Comparison of ENCODE assay signal across 8 cellular contexts in genomic region chr11:70397983-70398833, GRCh38. TPM values are rescaled to one million over a fixed set of nuclear protein-coding genes. Genes with fewer than 3 reads are reported as not detected.
DNase-seq lines count a peak whose midpoint lies in the region; FAIRE-seq and TF ChIP-seq lines count a peak whose summit lies in the region.

CTTN (plus strand) TSS chr11:70398529; CDS start chr11:70407298, 8,769 bp downstream.

- H4K20me1 ChIP-seq in H9 (ENCODE audit: control insufficient read depth, insufficient read depth, insufficient read length) (no peaks in the 10 kb centered on the region), astrocyte (ENCODE audit: insufficient read depth, low read length) (peaks cover 40% of the 10 kb centered on the region)

- H4K91ac ChIP-seq in H9 (ENCODE audit: insufficient read length, low read depth, low read length), result no peak within 1 kb of the TSS

- peaks cover 26% of the 10 kb centered on the region; the same call in 1 of the 2 replicates for H3K79me2 ChIP-seq in H9 (ENCODE audit: insufficient read depth, low read length)
- peaks cover 81% of the 10 kb centered on the region for H3K79me2 ChIP-seq in astrocyte (ENCODE audit: insufficient read depth, low read length)

- TF ChIP-seq POLR2A in prostate gland (IDR thresholded peaks at IDR 0.05), result peak; percentile 90

- H2AFZ ChIP-seq in H9 (ENCODE audit: low read length) (no peak within 1 kb of the TSS), astrocyte (ENCODE audit: low read depth, low read length) (peak within 1 kb of the TSS; percentile 83)

- H3K4me1 Mint-ChIP-seq in H9 (peaks cover 25 to 26% of the 10 kb centered on the region in 2 experiments), astrocyte (ENCODE audit: low read depth, unreplicated experiment) (peaks cover 18% of the 10 kb centered on the region)

- peaks cover 2% of the 10 kb centered on the region for H3K79me1 ChIP-seq in H9 (ENCODE audit: insufficient read depth, low read depth, low read length, poor library complexity, severe bottlenecking)

- peaks cover 4% of the 10 kb centered on the region for H3K36me3 ChIP-seq in astrocyte (ENCODE audit: insufficient read depth, low read length)
- no peaks in the 10 kb centered on the region for H3K36me3 ChIP-seq in right atrium auricular region
- H3K36me3 ChIP-seq in prostate gland, result no peaks in the 10 kb centered on the region

- no peak for FAIRE-seq in astrocyte (lab: Jason Lieb, UNC)
- no peak for FAIRE-seq in urothelium cell line (lab: Jason Lieb, UNC)

- H2AK5ac ChIP-seq in H9 (ENCODE audit: insufficient read length, low read length), result no peak within 1 kb of the TSS

- H3K4me1 ChIP-seq in H9 (ENCODE audit: insufficient read depth, low read length) (no peaks in the 10 kb centered on the region), astrocyte (ENCODE audit: insufficient read depth, low read length) (peaks cover 24% of the 10 kb centered on the region), right atrium auricular region (peaks cover 0 to 29% of the 10 kb centered on the region in 2 donors), prostate gland (replicated peaks) (no peaks in the 10 kb centered on the region)

- no peak within 1 kb of the TSS for H2BK12ac ChIP-seq in H9 (ENCODE audit: insufficient read length, low read depth, low read length)

- H3K4me2 ChIP-seq in H9 (ENCODE audit: insufficient read depth, insufficient read length, low read length) (peak within 1 kb of the TSS; percentile 89), astrocyte (ENCODE audit: low read length) (peak within 1 kb of the TSS; percentile 99)

- no CpG with 5 or more reads among the region's 93 CpGs for WGBS in H9 (ENCODE audit: extremely low coverage, insufficient read length, low lambda C conversion rate)
- under 1% methylated on average over 57 of the region's 93 CpGs for WGBS in prostate gland

- peak within 1 kb of the TSS; percentile 78 for H3K14ac ChIP-seq in H9 (ENCODE audit: insufficient read depth, low read length)

- H2BK120ac ChIP-seq in H9 (ENCODE audit: low read depth, low read length, poor library complexity, severe bottlenecking), result no peak within 1 kb of the TSS

- H3K27me3 ChIP-seq in H9 (ENCODE audit: insufficient read depth, low read length) (no peaks in the 10 kb centered on the region), astrocyte (ENCODE audit: insufficient read depth, low read length) (no peaks in the 10 kb centered on the region), right atrium auricular region (no peaks in the 10 kb centered on the region), prostate gland (replicated peaks; ENCODE audit: insufficient read depth) (no peaks in the 10 kb centered on the region)

- H3K36me3 Mint-ChIP-seq in H9 (ENCODE audit: insufficient read depth in 1 of 3, low read depth in 3 of 3), result peaks cover 21 to 34% (median 30%) of the 10 kb centered on the region in 3 experiments
- H3K36me3 Mint-ChIP-seq in astrocyte (ENCODE audit: low read depth, unreplicated experiment), result peaks cover 8% of the 10 kb centered on the region

- H2BK15ac ChIP-seq in H9 (ENCODE audit: low read depth, low read length), result no peak within 1 kb of the TSS

- H3K56ac ChIP-seq in H9 (ENCODE audit: insufficient read length, low read depth, low read length), result no peak within 1 kb of the TSS

- no peaks in the 10 kb centered on the region for H3K27me3 Mint-ChIP-seq in H9 (ENCODE audit: low read depth)
- no peaks in the 10 kb centered on the region for H3K27me3 Mint-ChIP-seq in astrocyte (ENCODE audit: low read depth, unreplicated experiment)

- peak within 1 kb of the TSS; percentile 87 for H3K18ac ChIP-seq in H9 (ENCODE audit: insufficient read length, low read depth, low read length)

- H3K9me3 ChIP-seq in H9 (ENCODE audit: control insufficient read depth, low read depth, low read length) (no peaks in the 10 kb centered on the region), astrocyte (ENCODE audit: insufficient read depth, low read depth, low read length) (no peaks in the 10 kb centered on the region), right atrium auricular region (no peaks in the 10 kb centered on the region), prostate gland (no peaks in the 10 kb centered on the region)

- peaks cover 17% of the 10 kb centered on the region for H3K23me2 ChIP-seq in H9 (ENCODE audit: insufficient read length, low read depth, low read length, poor library complexity, severe bottlenecking)

- H2BK5ac ChIP-seq in H9 (ENCODE audit: insufficient read length, low read length), result no peak within 1 kb of the TSS

- intact Hi-C loops in prostate gland (cut with DNase I), result loop anchor here (5.0 to 10.0 kb wide), 3 partner anchors 73 to 193 kb away; partner anchors contain the start of genes FADD and PPFIA1

- H3K4me3 ChIP-seq in astrocyte (ENCODE audit: insufficient read depth, low read depth, low read length) (peak within 1 kb of the TSS; percentile 93), right atrium auricular region (peak within 1 kb of the TSS; percentile 84 to 99), prostate gland (peak within 1 kb of the TSS; percentile 77 to 91)

- no peak within 1 kb of the TSS for H4K8ac ChIP-seq in H9 (replicated peaks; ENCODE audit: insufficient read length, low read depth, low read length)

- no peak within 1 kb of the TSS for H3K27ac ChIP-seq in H9 (ENCODE audit: insufficient read length, low read depth, low read length)
- H3K27ac ChIP-seq in astrocyte (ENCODE audit: low read depth, low read length), result peak within 1 kb of the TSS; percentile 89
- peak within 1 kb of the TSS; percentile 84 to 91 for H3K27ac ChIP-seq in right atrium auricular region
- H3K27ac ChIP-seq in prostate gland, result peak within 1 kb of the TSS; percentile 83 to 84

- H2BK20ac ChIP-seq in H9 (ENCODE audit: low read depth, low read length, poor library complexity, severe bottlenecking), result no peak within 1 kb of the TSS

- peak within 1 kb of the TSS; percentile 75 for H3K9ac ChIP-seq in H9 (ENCODE audit: extremely low read depth, insufficient read length, low read length)
- peak within 1 kb of the TSS; percentile 90 for H3K9ac ChIP-seq in astrocyte (ENCODE audit: low read length)

- H3K9me3 Mint-ChIP-seq in H9 (no peaks in the 10 kb centered on the region), astrocyte (ENCODE audit: unreplicated experiment) (no peaks in the 10 kb centered on the region)

- DNase-seq in COLO829 (ENCODE audit: low spot score), result peak; percentile 85
- peak; percentile 96 for DNase-seq in H9
- peak; percentile 55 to 59 for DNase-seq in NCI-H187 (lab: John Stamatoyannopoulos, UW)
- DNase-seq in T1000 (lab: John Stamatoyannopoulos, UW), result peak; percentile 84
- peak; percentile 70 for DNase-seq in astrocyte (ENCODE audit: low read depth)
- peak; percentile 81 for DNase-seq in right atrium auricular region (ENCODE audit: low spot score)
- peak; percentile 64 for DNase-seq in prostate gland (ENCODE audit: low spot score)
- peak; percentile 96 for DNase-seq in urothelium cell line (ENCODE audit: low spot score)

- H4K5ac ChIP-seq in H9 (ENCODE audit: insufficient read length, low read depth, low read length), result no peak within 1 kb of the TSS

- no peak for TF ChIP-seq CTCF in H9 (conservative IDR thresholded peaks at IDR 0.05)
- no peak for TF ChIP-seq CTCF in astrocyte (IDR thresholded peaks at IDR 0.05; ENCODE audit: insufficient read depth, low read depth, low read length)
- TF ChIP-seq CTCF in right atrium auricular region (IDR thresholded peaks at IDR 0.05), result peak in 1 of 2 donors; percentile 24
- TF ChIP-seq CTCF in prostate gland (IDR thresholded peaks at IDR 0.05), result no peak

- H3K4me3 Mint-ChIP-seq in H9 (peak within 1 kb of the TSS; percentile 86 to 97), astrocyte (ENCODE audit: unreplicated experiment) (peak within 1 kb of the TSS; percentile 91)

- H3K27ac Mint-ChIP-seq in H9 (peak within 1 kb of the TSS; percentile 8 to 91 (median 76); a peak in 5 of 7 replicates), astrocyte (ENCODE audit: unreplicated experiment) (peak within 1 kb of the TSS; percentile 93)

- no peak within 1 kb of the TSS for H3K4ac ChIP-seq in H9 (ENCODE audit: low read depth, low read length)

- H3T11ph ChIP-seq in H9 (ENCODE audit: low read length), result no peak within 1 kb of the TSS

- no peak within 1 kb of the TSS for H3K23ac ChIP-seq in H9 (ENCODE audit: insufficient read length, low read depth, low read length)

RNA-seq across cellular contexts. Expression of gene CTTN, which starts in this region (rescaled TPM):
- total RNA-seq in H9 (2021), result 224 and 226 TPM in 2 replicates
- 291 and 344 TPM in 2 replicates for total RNA-seq in astrocyte
- total RNA-seq in right atrium auricular region, result 10 to 100 TPM; 67.0 to 99.2 TPM
- 100 to 1,000 TPM; 208 to 348 TPM for total RNA-seq in prostate gland
